ENCODE assay signal across 1 cellular context in genomic region chr11:59212744-59213573, GRCh38.
TF ChIP-seq lines count a peak whose summit lies in the region.

Gene MPEG1, minus strand, starts transcription at chr11:59212927. Its CDS starts 62 bp downstream, at chr11:59212865.

TF ChIP-seq in GM12878, 131 proteins besides CTCF, POLR2A, EP300 and RAD21 (continued from another document):
- TF ChIP-seq USF1 (IDR thresholded peaks at IDR 0.05; ENCODE audit: borderline replicate concordance, extremely low read length, insufficient read depth, low read depth, low read length) (no peak), TAF1 (IDR thresholded peaks at IDR 0.05; ENCODE audit: borderline replicate concordance, low read depth, low read length) (peak; percentile 56; the same call in 1 of the 2 replicates), SREBF2 (IDR thresholded peaks at IDR 0.05; ENCODE audit: low read length) (no peak)
